1 cellular context compared by ENCODE assay signal in genomic region chr10:102672822-102673200, GRCh38.
TF ChIP-seq lines count a peak whose summit lies in the region.

No MANE protein-coding gene starts in this region.

TF ChIP-seq in H1, 55 proteins besides CTCF, POLR2A, EP300 and RAD21:
- no peak for TF ChIP-seq SIRT6 (IDR thresholded peaks at IDR 0.05; ENCODE audit: low read length)
- no peak for TF ChIP-seq CEBPB (IDR thresholded peaks at IDR 0.05; ENCODE audit: low read depth, low read length)
- TF ChIP-seq TBP (IDR thresholded peaks at IDR 0.05; ENCODE audit: low read depth, low read length), result no peak
- TF ChIP-seq HDAC6 (IDR thresholded peaks at IDR 0.05; ENCODE audit: low read depth, low read length), result no peak
- TF ChIP-seq TCF12 (IDR thresholded peaks at IDR 0.05; ENCODE audit: low read depth, low read length), result no peak
- no peak for TF ChIP-seq BCL11A (IDR thresholded peaks at IDR 0.05; ENCODE audit: low read depth in 2 of 2, low read length in 2 of 2)
- no peak for TF ChIP-seq SP1 (IDR thresholded peaks at IDR 0.05; ENCODE audit: low read depth, low read length)
- no peak for TF ChIP-seq GABPA (IDR thresholded peaks at IDR 0.05; ENCODE audit: borderline replicate concordance, insufficient read depth, low read length)
- no peak for TF ChIP-seq RNF2 (IDR thresholded peaks at IDR 0.05; ENCODE audit: borderline replicate concordance, low read depth, low read length, missing control alignments, poor library complexity, severe bottlenecking)
- no peak for TF ChIP-seq KDM4A (IDR thresholded peaks at IDR 0.05; ENCODE audit: low read depth, low read length, severe bottlenecking)
- no peak for TF ChIP-seq RFX5 (IDR thresholded peaks at IDR 0.05; ENCODE audit: borderline replicate concordance, low read depth, low read length)
- TF ChIP-seq SIX5 (IDR thresholded peaks at IDR 0.05; ENCODE audit: low read depth, low read length), result no peak
